In the genomic region with DNA sequence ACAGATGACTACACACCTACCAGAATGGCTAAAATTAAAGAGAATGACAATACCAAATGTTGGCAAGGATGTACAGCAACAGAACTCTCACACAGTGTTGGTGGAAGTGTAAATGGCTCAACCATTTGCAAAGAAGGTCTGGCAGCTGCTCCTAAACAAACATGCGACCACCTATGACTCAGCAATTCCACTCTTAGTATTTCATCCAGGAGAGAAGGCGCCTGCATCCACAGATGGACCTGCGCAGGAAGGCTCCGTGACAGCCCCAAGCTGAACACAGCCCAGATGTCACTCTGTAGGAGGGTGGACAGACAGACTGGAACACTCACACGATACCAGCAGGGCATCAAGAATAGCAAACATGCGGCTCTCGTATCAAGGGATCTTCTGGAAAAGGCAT, we compare ENCODE assay signal across 10 cellular contexts. TPM values are rescaled to one million over a fixed set of nuclear protein-coding genes. Genes with fewer than 3 reads are reported as not detected.
DNase-seq lines count a peak whose midpoint lies in the region; ATAC-seq and TF ChIP-seq lines count a peak whose summit lies in the region.
"Had no signal": no experiment of that assay in that cellular context is flagged by ENCODE, and none has a peak within 500 bp of the region (broad histone marks: within the 10 kb centered on the region; RNA-seq: fewer than 3 reads in every experiment).

No MANE protein-coding gene starts in this region.

- H3K4me3 Mint-ChIP-seq in T-helper 2 cell treated with Interferon-gamma antibody and Interleukin-4, amounts not matched to agents 5 μg/mL and 100 μg/mL, for 36 hours = peak overlapping the region; percentile 47

- no peak for ATAC-seq in HG03520 (IDR thresholded peaks at IDR 0.05; ENCODE audit: unreplicated experiment)

- no peak for TF ChIP-seq CTCF in RWPE1 (conservative IDR thresholded peaks at IDR 0.05; ENCODE audit: low read depth)
- no peak for TF ChIP-seq CTCF in fibroblast of mammary gland (conservative IDR thresholded peaks at IDR 0.05; ENCODE audit: control insufficient read depth, insufficient read depth, low read depth, low read length)

- POLR2A ChIA-PET in RWPE1 (lab: Yijun Ruan, JAX; ENCODE audit: low non-redundant PET) = no interaction called here

- DNase-seq in T-helper 2 cell treated with Interferon-gamma antibody and Interleukin-4, amounts not matched to agents 5 μg/mL and 100 μg/mL, for 36 hours (ENCODE audit: low spot score) = no peak
- DNase-seq in T-helper 2 cell (no peak), RWPE1 (ENCODE audit: low spot score) (no peak), fibroblast of mammary gland (ENCODE audit: low read depth) (peak; percentile 76), germinal center (ENCODE audit: low spot score) (no peak), CD1c-positive myeloid dendritic cell (ENCODE audit: extremely low spot score) (no peak)
- DNase-seq: cortex of kidney had no signal

- no peaks in the 10 kb centered on the region for H3K27me3 Mint-ChIP-seq in T-helper 2 cell treated with Interferon-gamma antibody and Interleukin-4, amounts not matched to agents 5 μg/mL and 100 μg/mL, for 36 hours (ENCODE audit: low read depth)

- H3K9me3 Mint-ChIP-seq in T-helper 2 cell treated with Interferon-gamma antibody and Interleukin-4, amounts not matched to agents 5 μg/mL and 100 μg/mL, for 36 hours = no peaks in the 10 kb centered on the region

- H3K4me3 ChIP-seq in fibroblast of mammary gland (ENCODE audit: control insufficient read depth, low read depth, low read length) (no peak overlapping the region), skeletal muscle tissue (ENCODE audit: low read length in 3 of 3) (peak overlapping the region in 2 of 3 donors; percentile 13 to 31)
- H3K4me3 ChIP-seq: ovary had no signal

- H3K9me3 ChIP-seq in skeletal muscle tissue (ENCODE audit: control insufficient read depth in 3 of 3, low read length in 3 of 3) = no peaks in the 10 kb centered on the region
- H3K9me3 ChIP-seq: ovary had no signal

- no peaks in the 10 kb centered on the region for H3K27me3 ChIP-seq in skeletal muscle tissue (ENCODE audit: control insufficient read depth in 3 of 3, insufficient read depth in 3 of 3, low read length in 3 of 3)
- H3K27me3 ChIP-seq: ovary had no signal

- H3K36me3 Mint-ChIP-seq in T-helper 2 cell treated with Interferon-gamma antibody and Interleukin-4, amounts not matched to agents 5 μg/mL and 100 μg/mL, for 36 hours (ENCODE audit: low read depth) = peaks cover 28% of the 10 kb centered on the region

- peaks cover 57% of the 10 kb centered on the region for H3K4me1 Mint-ChIP-seq in T-helper 2 cell treated with Interferon-gamma antibody and Interleukin-4, amounts not matched to agents 5 μg/mL and 100 μg/mL, for 36 hours (ENCODE audit: low read depth)

- peaks cover 61 to 64% (median 61%) of the 10 kb centered on the region in 3 donors for H3K4me1 ChIP-seq in skeletal muscle tissue (ENCODE audit: control insufficient read depth in 3 of 3, insufficient read depth in 3 of 3, low read length in 3 of 3)

- CTCF ChIA-PET in RWPE1 (lab: Yijun Ruan, JAX) = interaction anchor here (0.5 kb wide), 1 partner anchor 40 kb away, joined by 3 read pairs; no protein-coding TSS in a partner anchor

- H3K27ac ChIP-seq in RWPE1 = peak overlapping the region; percentile 49
- H3K27ac ChIP-seq in skeletal muscle tissue (ENCODE audit: low read depth, low read length) = no peak overlapping the region
- H3K27ac ChIP-seq: ovary had no signal

- H3K27ac Mint-ChIP-seq in T-helper 2 cell treated with Interferon-gamma antibody and Interleukin-4, amounts not matched to agents 5 μg/mL and 100 μg/mL, for 36 hours = peak overlapping the region; percentile 71

- H3K36me3 ChIP-seq in skeletal muscle tissue (ENCODE audit: control insufficient read depth in 3 of 3, insufficient read depth in 3 of 3, low read length in 3 of 3) = peaks cover 14 to 21% (median 21%) of the 10 kb centered on the region in 3 donors
- H3K36me3 ChIP-seq: ovary had no signal

- peak overlapping the region in 2 of 3 donors; percentile 10 to 47 for H3K9ac ChIP-seq in skeletal muscle tissue (ENCODE audit: low read depth in 1 of 3, low read length in 3 of 3)

RNA-seq across cellular contexts. Expression of gene PTTG1IP, which starts 6.7 kb away (rescaled TPM):
- 98.1 TPM for total RNA-seq in skeletal muscle tissue

RNA-seq across cellular contexts. Expression of gene SUMO3, which starts 48.9 kb away (rescaled TPM):
- 28.7 TPM for total RNA-seq in skeletal muscle tissue

RNA-seq across cellular contexts. Expression of gene ITGB2, which starts 53.9 kb away (rescaled TPM):
- 19.8 TPM for total RNA-seq in skeletal muscle tissue
